Comparison of ENCODE assay signal across 1 cellular context in genomic region chr2:28332696-28333095, GRCh38.
TF ChIP-seq lines count a peak whose summit lies in the region.

No MANE protein-coding gene starts in this region.

TF ChIP-seq in HepG2, 621 proteins besides CTCF, POLR2A, EP300 and RAD21 (continued from another document):
- TF ChIP-seq TFE3 (CRISPR knock-in tag; IDR thresholded peaks at IDR 0.05) (no peak), PHF21A (CRISPR knock-in tag; IDR thresholded peaks at IDR 0.05) (no peak), ZNF761 (CRISPR knock-in tag; conservative IDR thresholded peaks at IDR 0.05) (no peak), BCL3 (CRISPR knock-in tag; IDR thresholded peaks at IDR 0.05) (no peak), SP1 (IDR thresholded peaks at IDR 0.05) (no peak), SP1 (CRISPR knock-in tag; IDR thresholded peaks at IDR 0.05) (no peak), MYC (CRISPR knock-in tag; IDR thresholded peaks at IDR 0.05; ENCODE audit: borderline replicate concordance) (no peak), FIP1L1 (IDR thresholded peaks at IDR 0.05; ENCODE audit: borderline replicate concordance, insufficient read depth, low read depth, low read length) (no peak), BCLAF1 (IDR thresholded peaks at IDR 0.05) (no peak), ZNF225 (CRISPR knock-in tag; IDR thresholded peaks at IDR 0.05) (no peak), NCOR1 (IDR thresholded peaks at IDR 0.05; ENCODE audit: borderline replicate concordance, low read length) (no peak), PHF5A (CRISPR knock-in tag; IDR thresholded peaks at IDR 0.05; ENCODE audit: low read depth, unreplicated experiment) (no peak)
